1 cellular context compared by ENCODE assay signal in the genomic region with DNA sequence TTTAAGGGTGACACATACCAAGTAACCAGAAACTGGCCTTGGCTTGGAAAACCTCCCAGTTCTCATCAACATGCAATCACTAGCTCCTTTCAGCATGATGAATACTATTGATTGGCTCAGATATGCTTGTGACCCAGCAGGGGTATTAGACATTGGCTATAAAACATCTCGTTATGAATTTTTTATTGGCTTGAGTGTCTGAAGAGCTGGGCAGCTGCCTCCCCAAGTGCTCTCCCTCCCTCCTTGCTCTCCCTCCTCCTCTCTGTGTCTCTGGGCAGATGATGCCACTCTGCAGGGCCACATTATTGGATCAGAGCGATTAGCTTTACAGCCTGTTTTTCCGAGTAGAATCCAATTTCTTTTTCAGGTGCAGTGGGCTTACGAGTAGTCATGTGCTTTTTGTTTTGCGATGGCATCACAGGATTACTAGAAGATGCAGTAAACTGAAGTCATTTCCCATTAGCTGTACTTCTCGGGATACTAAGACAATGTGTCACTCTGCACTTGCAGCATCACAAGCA.
TF ChIP-seq lines count a peak whose summit lies in the region.

No MANE protein-coding gene starts in this region.

TF ChIP-seq in HEK293, 187 proteins besides CTCF, POLR2A, EP300 and RAD21 (continued from another document):
- TF ChIP-seq, protein P1, sequence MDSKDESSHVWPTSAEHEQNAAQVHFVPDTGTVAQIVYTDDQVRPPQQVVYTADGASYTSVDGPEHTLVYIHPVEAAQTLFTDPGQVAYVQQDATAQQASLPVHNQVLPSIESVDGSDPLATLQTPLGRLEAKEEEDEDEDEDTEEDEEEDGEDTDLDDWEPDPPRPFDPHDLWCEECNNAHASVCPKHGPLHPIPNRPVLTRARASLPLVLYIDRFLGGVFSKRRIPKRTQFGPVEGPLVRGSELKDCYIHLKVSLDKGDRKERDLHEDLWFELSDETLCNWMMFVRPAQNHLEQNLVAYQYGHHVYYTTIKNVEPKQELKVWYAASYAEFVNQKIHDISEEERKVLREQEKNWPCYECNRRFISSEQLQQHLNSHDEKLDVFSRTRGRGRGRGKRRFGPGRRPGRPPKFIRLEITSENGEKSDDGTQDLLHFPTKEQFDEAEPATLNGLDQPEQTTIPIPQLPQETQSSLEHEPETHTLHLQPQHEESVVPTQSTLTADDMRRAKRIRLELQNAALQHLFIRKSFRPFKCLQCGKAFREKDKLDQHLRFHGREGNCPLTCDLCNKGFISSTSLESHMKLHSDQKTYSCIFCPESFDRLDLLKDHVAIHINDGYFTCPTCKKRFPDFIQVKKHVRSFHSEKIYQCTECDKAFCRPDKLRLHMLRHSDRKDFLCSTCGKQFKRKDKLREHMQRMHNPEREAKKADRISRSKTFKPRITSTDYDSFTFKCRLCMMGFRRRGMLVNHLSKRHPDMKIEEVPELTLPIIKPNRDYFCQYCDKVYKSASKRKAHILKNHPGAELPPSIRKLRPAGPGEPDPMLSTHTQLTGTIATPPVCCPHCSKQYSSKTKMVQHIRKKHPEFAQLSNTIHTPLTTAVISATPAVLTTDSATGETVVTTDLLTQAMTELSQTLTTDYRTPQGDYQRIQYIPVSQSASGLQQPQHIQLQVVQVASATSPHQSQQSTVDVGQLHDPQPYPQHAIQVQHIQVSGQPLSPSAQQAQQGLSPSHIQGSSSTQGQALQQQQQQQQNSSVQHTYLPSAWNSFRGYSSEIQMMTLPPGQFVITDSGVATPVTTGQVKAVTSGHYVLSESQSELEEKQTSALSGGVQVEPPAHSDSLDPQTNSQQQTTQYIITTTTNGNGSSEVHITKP (tag by site-specific recombination; IDR thresholded peaks at IDR 0.05), result peak; percentile 45
- TF ChIP-seq ZNF114 (tag by site-specific recombination; IDR thresholded peaks at IDR 0.05) (no peak), ZBTB17 (tag by site-specific recombination; IDR thresholded peaks at IDR 0.05) (peak; percentile 65), ZNF311 (tag by site-specific recombination; IDR thresholded peaks at IDR 0.05; ENCODE audit: borderline replicate concordance) (no peak), ZNF677 (tag by site-specific recombination; IDR thresholded peaks at IDR 0.05) (no peak), SP7 (tag by site-specific recombination; IDR thresholded peaks at IDR 0.05) (0 out of 2 replicates have a peak, but pooled peaks have one; percentile 19), YY1 (tag by site-specific recombination; IDR thresholded peaks at IDR 0.05) (no peak), ZNF660 (tag by site-specific recombination; IDR thresholded peaks at IDR 0.05) (peak; percentile 82; the same call in 1 of the 2 replicates), ZNF785 (tag by site-specific recombination; IDR thresholded peaks at IDR 0.05) (no peak), ZNF335 (tag by site-specific recombination; conservative IDR thresholded peaks at IDR 0.05) (0 out of 2 replicates have a peak, but pooled peaks have one; percentile 19), ZFP3 (tag by site-specific recombination; IDR thresholded peaks at IDR 0.05; ENCODE audit: low read depth) (no peak), KLF16 (tag by site-specific recombination; IDR thresholded peaks at IDR 0.05) (0 out of 2 replicates have a peak, but pooled peaks have one; percentile 19), ZBTB8A (tag by site-specific recombination; IDR thresholded peaks at IDR 0.05) (no peak), GLI2 (tag by site-specific recombination; IDR thresholded peaks at IDR 0.05; ENCODE audit: borderline replicate concordance, low read depth) (no peak), KLF1 (tag by site-specific recombination; IDR thresholded peaks at IDR 0.05) (no peak), OVOL3 (tag by site-specific recombination; IDR thresholded peaks at IDR 0.05) (no peak), HOXC10 (CRISPR knock-in tag; IDR thresholded peaks at IDR 0.05) (no peak), ZNF394 (tag by site-specific recombination; IDR thresholded peaks at IDR 0.05; ENCODE audit: borderline replicate concordance) (peak; percentile 76), ZNF366 (tag by site-specific recombination; conservative IDR thresholded peaks at IDR 0.05) (peak; percentile 90), FEZF1 (tag by site-specific recombination; IDR thresholded peaks at IDR 0.05) (peak; percentile 19; the same call in 1 of the 2 replicates), ZSCAN5A (tag by site-specific recombination; IDR thresholded peaks at IDR 0.05) (no peak), ZNF350 (tag by site-specific recombination; IDR thresholded peaks at IDR 0.05) (no peak), ZFP41 (tag by site-specific recombination; IDR thresholded peaks at IDR 0.05; ENCODE audit: borderline replicate concordance) (no peak), ZNF513 (tag by site-specific recombination; IDR thresholded peaks at IDR 0.05) (no peak), ZNF560 (tag by site-specific recombination; IDR thresholded peaks at IDR 0.05; ENCODE audit: borderline replicate concordance) (no peak), SP2 (tag by site-specific recombination; IDR thresholded peaks at IDR 0.05) (peak; percentile 37), ZNF391 (tag by site-specific recombination; IDR thresholded peaks at IDR 0.05; ENCODE audit: borderline replicate concordance, low read depth) (no peak), ZNF843 (tag by site-specific recombination; IDR thresholded peaks at IDR 0.05) (peak; percentile 76), ZSCAN18 (tag by site-specific recombination; IDR thresholded peaks at IDR 0.05) (no peak)
- TF ChIP-seq, protein P2, sequence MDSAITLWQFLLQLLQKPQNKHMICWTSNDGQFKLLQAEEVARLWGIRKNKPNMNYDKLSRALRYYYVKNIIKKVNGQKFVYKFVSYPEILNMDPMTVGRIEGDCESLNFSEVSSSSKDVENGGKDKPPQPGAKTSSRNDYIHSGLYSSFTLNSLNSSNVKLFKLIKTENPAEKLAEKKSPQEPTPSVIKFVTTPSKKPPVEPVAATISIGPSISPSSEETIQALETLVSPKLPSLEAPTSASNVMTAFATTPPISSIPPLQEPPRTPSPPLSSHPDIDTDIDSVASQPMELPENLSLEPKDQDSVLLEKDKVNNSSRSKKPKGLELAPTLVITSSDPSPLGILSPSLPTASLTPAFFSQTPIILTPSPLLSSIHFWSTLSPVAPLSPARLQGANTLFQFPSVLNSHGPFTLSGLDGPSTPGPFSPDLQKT (IDR thresholded peaks at IDR 0.05; ENCODE audit: borderline replicate concordance, low read depth, low read length), result no peak
- TF ChIP-seq, protein P3, sequence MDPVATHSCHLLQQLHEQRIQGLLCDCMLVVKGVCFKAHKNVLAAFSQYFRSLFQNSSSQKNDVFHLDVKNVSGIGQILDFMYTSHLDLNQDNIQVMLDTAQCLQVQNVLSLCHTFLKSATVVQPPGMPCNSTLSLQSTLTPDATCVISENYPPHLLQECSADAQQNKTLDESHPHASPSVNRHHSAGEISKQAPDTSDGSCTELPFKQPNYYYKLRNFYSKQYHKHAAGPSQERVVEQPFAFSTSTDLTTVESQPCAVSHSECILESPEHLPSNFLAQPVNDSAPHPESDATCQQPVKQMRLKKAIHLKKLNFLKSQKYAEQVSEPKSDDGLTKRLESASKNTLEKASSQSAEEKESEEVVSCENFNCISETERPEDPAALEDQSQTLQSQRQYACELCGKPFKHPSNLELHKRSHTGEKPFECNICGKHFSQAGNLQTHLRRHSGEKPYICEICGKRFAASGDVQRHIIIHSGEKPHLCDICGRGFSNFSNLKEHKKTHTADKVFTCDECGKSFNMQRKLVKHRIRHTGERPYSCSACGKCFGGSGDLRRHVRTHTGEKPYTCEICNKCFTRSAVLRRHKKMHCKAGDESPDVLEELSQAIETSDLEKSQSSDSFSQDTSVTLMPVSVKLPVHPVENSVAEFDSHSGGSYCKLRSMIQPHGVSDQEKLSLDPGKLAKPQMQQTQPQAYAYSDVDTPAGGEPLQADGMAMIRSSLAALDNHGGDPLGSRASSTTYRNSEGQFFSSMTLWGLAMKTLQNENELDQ (tag by site-specific recombination; IDR thresholded peaks at IDR 0.05; ENCODE audit: low read depth), result no peak
- TF ChIP-seq, protein P4, sequence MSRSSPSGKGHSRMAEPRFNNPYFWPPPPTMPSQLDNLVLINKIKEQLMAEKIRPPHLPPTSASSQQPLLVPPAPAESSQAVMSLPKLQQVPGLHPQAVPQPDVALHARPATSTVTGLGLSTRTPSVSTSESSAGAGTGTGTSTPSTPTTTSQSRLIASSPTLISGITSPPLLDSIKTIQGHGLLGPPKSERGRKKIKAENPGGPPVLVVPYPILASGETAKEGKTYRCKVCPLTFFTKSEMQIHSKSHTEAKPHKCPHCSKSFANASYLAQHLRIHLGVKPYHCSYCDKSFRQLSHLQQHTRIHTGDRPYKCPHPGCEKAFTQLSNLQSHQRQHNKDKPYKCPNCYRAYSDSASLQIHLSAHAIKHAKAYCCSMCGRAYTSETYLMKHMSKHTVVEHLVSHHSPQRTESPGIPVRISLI (tag by site-specific recombination; IDR thresholded peaks at IDR 0.05), result 0 out of 2 replicates have a peak, but pooled peaks have one; percentile 41
